9 cellular contexts compared by ENCODE assay signal in the genomic region with DNA sequence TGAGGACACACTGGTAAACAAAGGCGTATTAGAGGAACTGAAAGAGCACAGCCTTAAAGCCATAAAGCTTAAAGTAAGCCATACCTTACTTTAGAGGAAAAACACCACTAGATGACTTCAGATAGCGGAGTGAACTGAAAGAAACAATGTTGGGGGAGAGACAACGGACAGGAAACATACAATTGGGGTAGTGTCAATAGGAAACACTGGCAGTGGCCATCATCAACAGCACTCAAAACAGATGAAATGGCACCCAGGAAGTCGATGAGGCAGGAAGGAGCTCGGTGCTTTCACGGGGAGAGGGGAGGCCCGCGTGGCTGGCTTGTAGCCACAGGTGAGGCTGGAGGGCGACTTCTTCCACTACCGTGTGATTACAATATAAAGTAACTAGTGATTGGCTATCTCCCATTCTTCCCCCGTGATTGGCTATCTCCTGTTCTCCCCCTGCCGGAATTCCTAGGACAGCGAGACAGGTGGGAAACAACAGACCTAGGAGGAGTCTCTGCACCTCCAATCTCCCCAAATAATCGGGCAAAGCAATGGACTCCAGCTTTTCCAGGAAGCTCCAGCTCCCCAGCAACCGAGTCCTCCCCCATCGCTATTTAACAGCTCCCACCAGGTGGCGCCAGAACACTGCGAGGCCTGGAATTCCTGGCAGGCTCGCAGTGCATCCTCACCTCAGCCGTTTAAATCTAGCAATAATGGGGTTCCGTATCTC. TPM values are rescaled to one million over a fixed set of nuclear protein-coding genes. Genes with fewer than 3 reads are reported as not detected.
DNase-seq lines count a peak whose midpoint lies in the region; ATAC-seq, FAIRE-seq and TF ChIP-seq lines count a peak whose summit lies in the region.
"Had no signal": no experiment of that assay in that cellular context is flagged by ENCODE, and none has a peak within 500 bp of the region (broad histone marks: within the 10 kb centered on the region; RNA-seq: fewer than 3 reads in every experiment).

No MANE protein-coding gene starts in this region.

- no peaks in the 10 kb centered on the region for H3K9me3 Mint-ChIP-seq in neural progenitor cell

- no peaks in the 10 kb centered on the region for H3K79me1 ChIP-seq in IMR-90 (ENCODE audit: low read depth in 1 of 2, low read length in 2 of 2)

- H3K27me3 ChIP-seq in IMR-90 (ENCODE audit: control insufficient read depth, insufficient read depth, low read length) (no peaks in the 10 kb centered on the region), neural progenitor cell (no peaks in the 10 kb centered on the region)

- H4K91ac ChIP-seq in IMR-90 (ENCODE audit: insufficient read depth, low read depth, low read length): no peak overlapping the region

- H2AFZ ChIP-seq in IMR-90 (replicated peaks; ENCODE audit: low read length, poor library complexity): no peak overlapping the region
- H2AFZ ChIP-seq in neural progenitor cell (replicated peaks): peak overlapping the region; percentile 95

- H3K4me3 ChIP-seq in IMR-90 (ENCODE audit: insufficient read depth, low read depth, low read length) (no peak overlapping the region), foreskin fibroblast (ENCODE audit: low read depth in 1 of 2, low read length in 2 of 2) (no peak overlapping the region), neural progenitor cell (peak overlapping the region; percentile 31)

- no peak overlapping the region for H3K4ac ChIP-seq in IMR-90 (ENCODE audit: low read depth, low read length)

- no peaks in the 10 kb centered on the region for H3F3A ChIP-seq in neural progenitor cell (ENCODE audit: low read depth)

- dilution Hi-C loops in IMR-90 (cut with HindIII; ENCODE audit: low sequenced_read_pairs, unreplicated experiment): no loop called here

- DNase-seq in D721Med (ENCODE audit: insufficient read length, low spot score) (peak; percentile 36), IMR-90 (no peak), RCC 7860 (ENCODE audit: low spot score) (peak; percentile 46), foreskin fibroblast (peak in 1 of 2 donors; percentile 2), neural progenitor cell (ENCODE audit: low spot score) (peak; percentile 90), substantia nigra (lab: John Stamatoyannopoulos, UW) (peak in 45 of 49 donors; percentile 2 to 79 (median 48))
- peak; percentile 27 to 34 for DNase-seq in activated T-helper 1 cell treated with anti-CD3 and anti-CD28 coated beads, Interleukin-2, amount 50 U/mL, for 16 hours (ENCODE audit: low read depth in 1 of 2, low spot score in 1 of 2)

- H3K18ac ChIP-seq in IMR-90 (ENCODE audit: low read depth, low read length): no peak overlapping the region

- H4K20me1 ChIP-seq in IMR-90 (ENCODE audit: insufficient read depth, low read length) (no peaks in the 10 kb centered on the region), neural progenitor cell (ENCODE audit: low read depth) (no peaks in the 10 kb centered on the region)

- POLR2A ChIA-PET in IMR-90 (lab: Charles Lee; ENCODE audit: unreplicated experiment): no interaction called here

- H2AK5ac ChIP-seq in IMR-90 (ENCODE audit: low read depth, low read length): no peak overlapping the region

- H3K9ac ChIP-seq in IMR-90 (ENCODE audit: low read depth, low read length) (no peak overlapping the region), neural progenitor cell (no peak overlapping the region)

- no peak overlapping the region for H3K14ac ChIP-seq in IMR-90 (replicated peaks; ENCODE audit: low read depth, low read length)

- no peak overlapping the region for H2AK9ac ChIP-seq in IMR-90 (replicated peaks; ENCODE audit: low read depth, low read length, poor library complexity)

- WGBS in IMR-90 (ENCODE audit: extremely low coverage in 2 of 2, insufficient read length in 1 of 2), 2 experiments: 7% methylated on average over 5 of the region's 21 CpGs; no CpG with 5 or more reads in 1 of the 2 experiments

- H2BK120ac ChIP-seq in IMR-90 (ENCODE audit: low read depth, low read length): no peak overlapping the region

- no peaks in the 10 kb centered on the region for H3K36me3 Mint-ChIP-seq in neural progenitor cell

- no peak overlapping the region for H2BK5ac ChIP-seq in IMR-90 (ENCODE audit: low read depth, low read length, poor library complexity, severe bottlenecking)

- no peaks in the 10 kb centered on the region for H3K4me1 ChIP-seq in IMR-90 (ENCODE audit: control insufficient read depth, insufficient read depth, low read length)
- no peaks in the 10 kb centered on the region for H3K4me1 ChIP-seq in neural progenitor cell

- TF ChIP-seq POLR2A in IMR-90 (IDR thresholded peaks at IDR 0.05; ENCODE audit: low read depth, low read length): no peak

- H3K27ac Mint-ChIP-seq in neural progenitor cell: no peak overlapping the region

- H3K56ac ChIP-seq in IMR-90 (ENCODE audit: extremely low read depth, insufficient read depth, low read length): no peak overlapping the region

- TF ChIP-seq RAD21 in IMR-90 (IDR thresholded peaks at IDR 0.05; ENCODE audit: low read length): peak; percentile 35

- H4K5ac ChIP-seq in IMR-90 (ENCODE audit: low read depth, low read length): no peak overlapping the region

- no peaks in the 10 kb centered on the region for H3K79me2 ChIP-seq in neural progenitor cell (ENCODE audit: low read depth)

- no peak overlapping the region for H3K27ac ChIP-seq in IMR-90 (ENCODE audit: insufficient read depth, low read length)
- H3K27ac ChIP-seq in neural progenitor cell: no peak overlapping the region
- H3K27ac ChIP-seq in substantia nigra (ENCODE audit: low read depth, low read length, poor library complexity, severe bottlenecking): no peak overlapping the region

- FAIRE-seq in D721Med (lab: Jason Lieb, UNC) (no peak), RCC 7860 (lab: Jason Lieb, UNC) (no peak)

- intact Hi-C loops in IMR-90 (cut with micrococcal nuclease): no loop called here

- ATAC-seq in GM21526 (IDR thresholded peaks at IDR 0.05; ENCODE audit: low FRiP score, unreplicated experiment): peak; percentile 78
- no peak for ATAC-seq in IMR-90 (ENCODE audit: low read depth)

- no peaks in the 10 kb centered on the region for H3K4me1 Mint-ChIP-seq in neural progenitor cell

- H2BK20ac ChIP-seq in IMR-90 (ENCODE audit: low read depth, low read length): no peak overlapping the region

- BruUV-seq in IMR-90 (replicated peaks; lab: Mats Ljungman, UMichigan): no TSS peak

- H3K9me3 ChIP-seq in IMR-90 (ENCODE audit: control insufficient read depth, insufficient read depth, low read length) (peaks cover 14% of the 10 kb centered on the region), neural progenitor cell (ENCODE audit: low read depth) (no peaks in the 10 kb centered on the region)

- H3K23ac ChIP-seq in IMR-90 (ENCODE audit: low read depth, low read length): no peak overlapping the region

- no peak overlapping the region for H3K4me3 Mint-ChIP-seq in neural progenitor cell

- H3K36me3 ChIP-seq in IMR-90 (ENCODE audit: control insufficient read depth, insufficient read depth, low read length) (no peaks in the 10 kb centered on the region), neural progenitor cell (no peaks in the 10 kb centered on the region)

- no peak overlapping the region for H2BK15ac ChIP-seq in IMR-90 (ENCODE audit: low read depth, low read length)

- no peak overlapping the region for H4K8ac ChIP-seq in IMR-90 (ENCODE audit: low read depth in 2 of 2, low read length in 2 of 2)

- no peak overlapping the region for H3K4me2 ChIP-seq in IMR-90 (ENCODE audit: low read depth, low read length)
- peak overlapping the region; percentile 64 for H3K4me2 ChIP-seq in neural progenitor cell

- TF ChIP-seq CTCF in D721Med (IDR thresholded peaks at IDR 0.05; ENCODE audit: insufficient read depth, missing control alignments): peak; percentile 90
- peak; percentile 30 for TF ChIP-seq CTCF in IMR-90 (conservative IDR thresholded peaks at IDR 0.05; ENCODE audit: low read depth, low read length)
- peak; percentile 27 for TF ChIP-seq CTCF in foreskin fibroblast (IDR thresholded peaks at IDR 0.05; ENCODE audit: low read depth, low read length)
- TF ChIP-seq CTCF in neural progenitor cell (IDR thresholded peaks at IDR 0.05): peak; percentile 97

- H3K27me3 Mint-ChIP-seq in neural progenitor cell (ENCODE audit: insufficient read depth, low read depth): peaks cover 2% of the 10 kb centered on the region

- no peaks in the 10 kb centered on the region for H3K9me1 ChIP-seq in IMR-90 (ENCODE audit: insufficient read depth, low read length)

- CTCF ChIA-PET in IMR-90 (lab: Yijun Ruan, JAX): no interaction called here

- in situ Hi-C loops in IMR-90 (cut with MboI; ENCODE audit: low sequenced_read_pairs): no loop called here

TF ChIP-seq in IMR-90, 13 proteins besides CTCF, POLR2A, EP300 and RAD21:
- TF ChIP-seq MAFK (IDR thresholded peaks at IDR 0.05; ENCODE audit: low read depth, low read length) (no peak), SMC3 (IDR thresholded peaks at IDR 0.05; ENCODE audit: low read depth, low read length) (peak; percentile 16; the same call in 1 of the 2 replicates), FOS (IDR thresholded peaks at IDR 0.05; ENCODE audit: low read depth, low read length) (no peak)

RNA-seq across cellular contexts. Expression of a gene that starts 2.4 kb away (rescaled TPM):
- total RNA-seq in IMR-90 (2012; rRNA removed): not detected in 2 replicates
- polyA plus RNA-seq in IMR-90 (2012; rRNA removed): not detected in 2 replicates
- polyA plus RNA-seq in IMR-90 (2012; cell fraction: cytosol; rRNA removed): not detected in 2 replicates
- not detected in 2 replicates for polyA plus RNA-seq in IMR-90 (2012; cell fraction: nucleus; rRNA removed; ENCODE audit: low replicate concordance)
- total RNA-seq in neural progenitor cell (ENCODE audit: low replicate concordance): not detected in 2 replicates
- total RNA-seq: temporal lobe had no signal

RNA-seq across cellular contexts. Expression of a gene that starts 19.7 kb away (rescaled TPM):
- total RNA-seq in IMR-90 (2012; rRNA removed) (not detected in 2 replicates), neural progenitor cell (ENCODE audit: low replicate concordance) (0.56 and 0.60 TPM in 2 replicates)
- not detected in 2 replicates for polyA plus RNA-seq in IMR-90 (2012; rRNA removed)
- polyA plus RNA-seq in IMR-90 (2012; cell fraction: cytosol; rRNA removed): not detected in 2 replicates
- polyA plus RNA-seq in IMR-90 (2012; cell fraction: nucleus; rRNA removed; ENCODE audit: low replicate concordance): not detected in 2 replicates

RNA-seq across cellular contexts. Expression of a gene that starts 29.2 kb away (rescaled TPM):
- not detected in 2 replicates for total RNA-seq in IMR-90 (2012; rRNA removed)
- not detected in 2 replicates for polyA plus RNA-seq in IMR-90 (2012; rRNA removed)
- not detected in 2 replicates for polyA plus RNA-seq in IMR-90 (2012; cell fraction: cytosol; rRNA removed)
- not detected in 2 replicates for polyA plus RNA-seq in IMR-90 (2012; cell fraction: nucleus; rRNA removed; ENCODE audit: low replicate concordance)
- not detected in 2 replicates for total RNA-seq in neural progenitor cell (ENCODE audit: low replicate concordance)
- total RNA-seq: temporal lobe had no signal

RNA-seq across cellular contexts. Expression of a gene that starts 59.8 kb away (rescaled TPM):
- total RNA-seq in IMR-90 (2012; rRNA removed): not detected in 2 replicates
- polyA plus RNA-seq in IMR-90 (2012; rRNA removed): not detected in 2 replicates
- polyA plus RNA-seq in IMR-90 (2012; cell fraction: cytosol; rRNA removed): not detected in 2 replicates
- polyA plus RNA-seq in IMR-90 (2012; cell fraction: nucleus; rRNA removed; ENCODE audit: low replicate concordance): not detected in 2 replicates
- total RNA-seq in neural progenitor cell (ENCODE audit: low replicate concordance): 0.07 TPM in 1 of 2 replicates, not detected in the other
- total RNA-seq: temporal lobe had no signal

Comparison
In these comparisons a context has a peak if more than half of its experiments do, and no peak if none do; other contexts are left out.
1. CTCF ChIP-seq: peak in every context shown above with its lines; median percentile 97 in neural progenitor cell; 90 in D721Med; 30 in IMR-90; 27 in foreskin fibroblast.